In the genomic region with DNA sequence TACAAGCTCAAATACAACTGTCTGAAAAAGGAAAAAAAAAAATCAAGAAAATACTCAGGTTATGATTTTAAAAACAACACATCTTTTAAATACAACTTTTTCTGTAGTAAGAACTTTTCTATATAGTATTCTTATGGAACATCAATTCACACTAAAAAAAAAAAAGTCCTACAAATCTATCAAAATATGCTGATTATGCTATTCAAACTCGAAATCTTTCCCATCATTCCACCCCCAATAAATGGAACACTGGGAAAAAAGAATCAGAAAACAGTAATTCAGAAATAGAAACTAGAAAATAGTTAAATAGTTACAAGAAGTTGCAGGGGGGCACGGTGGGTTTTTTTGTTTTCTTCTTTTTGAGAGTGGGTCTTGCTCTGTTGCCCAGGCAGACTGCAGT, we compare ENCODE assay signal across 1 cellular context.
TF ChIP-seq lines count a peak whose summit lies in the region.

No MANE protein-coding gene starts in this region.

TF ChIP-seq in IMR-90, 13 proteins besides CTCF, POLR2A, EP300 and RAD21:
- TF ChIP-seq MAFK (IDR thresholded peaks at IDR 0.05; ENCODE audit: low read depth, low read length) (peak; percentile 58), RCOR1 (IDR thresholded peaks at IDR 0.05; ENCODE audit: insufficient replicate concordance, low read length) (no peak)
